Comparison of ENCODE assay signal across 1 cellular context in the genomic region with DNA sequence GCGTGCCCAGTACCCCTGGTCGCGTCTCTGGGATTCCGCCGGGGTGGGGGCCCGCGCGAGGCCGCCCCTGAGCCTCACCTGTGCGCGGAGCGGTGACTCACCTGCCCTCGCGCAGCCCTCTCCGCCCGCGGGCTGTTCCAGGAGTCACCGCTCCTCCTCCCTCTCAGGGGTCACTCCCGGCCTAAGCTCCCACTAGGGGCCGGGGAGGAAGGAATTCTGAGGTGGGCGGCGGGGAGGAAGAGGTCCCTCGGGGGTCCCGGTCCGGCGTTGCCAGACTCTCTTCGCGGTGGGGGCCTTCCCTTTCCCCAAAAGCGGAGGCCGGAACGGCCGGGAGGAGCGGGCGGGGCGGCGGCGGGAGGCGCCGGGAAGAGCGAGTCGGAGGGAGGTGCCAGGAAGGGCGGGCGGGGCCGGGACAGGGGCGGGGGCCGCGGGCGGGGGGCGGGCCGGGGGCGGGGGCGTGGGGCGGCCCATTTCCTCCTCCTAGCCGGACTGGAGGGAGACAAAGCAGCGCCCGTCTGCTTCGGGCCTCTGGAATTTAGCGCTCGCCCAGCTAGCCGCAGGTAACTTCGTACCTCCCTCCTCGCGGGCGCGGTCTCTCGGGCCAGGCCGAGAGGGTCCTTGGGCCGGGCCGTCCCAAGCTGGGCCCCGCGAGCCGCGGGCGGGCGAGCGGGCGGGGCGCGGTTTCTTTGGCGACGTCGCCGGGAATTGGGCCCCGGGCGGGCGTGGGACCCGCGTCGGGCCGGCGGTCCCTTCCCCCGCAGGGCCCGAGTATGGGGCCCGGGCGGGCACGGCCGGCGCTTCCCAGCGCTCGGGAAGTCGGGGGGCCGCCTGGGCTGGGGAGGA.
A peak's percentile ranks its signal among the peaks of the same experiment; 100 is the strongest.
TF ChIP-seq lines count a peak whose summit lies in the region.

A gene with protein sequence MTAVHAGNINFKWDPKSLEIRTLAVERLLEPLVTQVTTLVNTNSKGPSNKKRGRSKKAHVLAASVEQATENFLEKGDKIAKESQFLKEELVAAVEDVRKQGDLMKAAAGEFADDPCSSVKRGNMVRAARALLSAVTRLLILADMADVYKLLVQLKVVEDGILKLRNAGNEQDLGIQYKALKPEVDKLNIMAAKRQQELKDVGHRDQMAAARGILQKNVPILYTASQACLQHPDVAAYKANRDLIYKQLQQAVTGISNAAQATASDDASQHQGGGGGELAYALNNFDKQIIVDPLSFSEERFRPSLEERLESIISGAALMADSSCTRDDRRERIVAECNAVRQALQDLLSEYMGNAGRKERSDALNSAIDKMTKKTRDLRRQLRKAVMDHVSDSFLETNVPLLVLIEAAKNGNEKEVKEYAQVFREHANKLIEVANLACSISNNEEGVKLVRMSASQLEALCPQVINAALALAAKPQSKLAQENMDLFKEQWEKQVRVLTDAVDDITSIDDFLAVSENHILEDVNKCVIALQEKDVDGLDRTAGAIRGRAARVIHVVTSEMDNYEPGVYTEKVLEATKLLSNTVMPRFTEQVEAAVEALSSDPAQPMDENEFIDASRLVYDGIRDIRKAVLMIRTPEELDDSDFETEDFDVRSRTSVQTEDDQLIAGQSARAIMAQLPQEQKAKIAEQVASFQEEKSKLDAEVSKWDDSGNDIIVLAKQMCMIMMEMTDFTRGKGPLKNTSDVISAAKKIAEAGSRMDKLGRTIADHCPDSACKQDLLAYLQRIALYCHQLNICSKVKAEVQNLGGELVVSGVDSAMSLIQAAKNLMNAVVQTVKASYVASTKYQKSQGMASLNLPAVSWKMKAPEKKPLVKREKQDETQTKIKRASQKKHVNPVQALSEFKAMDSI (plus strand): TSS at position 475 of the 843 bp plus-strand sequence. CDS start 28,500 bp downstream, outside the sequence.

TF ChIP-seq in liver, 16 proteins besides CTCF, POLR2A, EP300 and RAD21 (continued from another document):
- TF ChIP-seq YY1 (IDR thresholded peaks at IDR 0.05) (no peak), MAX (IDR thresholded peaks at IDR 0.05) (no peak), EGR1 (IDR thresholded peaks at IDR 0.05; ENCODE audit: low read depth in 2 of 2) (no peak), RXRA (IDR thresholded peaks at IDR 0.05) (peak in 1 of 2 donors; percentile 19)
TF ChIP-seq in liver: peak in this region for 5.
